ENCODE assay signal across 35 cellular contexts in genomic region chr21:23292292-23292691, GRCh38.
"Had no signal": no experiment of that assay in that cellular context is flagged by ENCODE, and none has a peak within 500 bp of the region (broad histone marks: within the 10 kb centered on the region; RNA-seq: fewer than 3 reads in every experiment).

No MANE protein-coding gene starts in this region.

- H3K36me3 ChIP-seq: MG63 had no signal

- H3K27me3 ChIP-seq: MG63 had no signal

- H3K9me3 ChIP-seq: MG63 had no signal

- H3K4me3 ChIP-seq: MG63 had no signal

- DNase-seq: Karpas-422, Kasumi-1, MG63, MM.1S, MV-4-11, NCI-H1048, NCI-H1092, NCI-H1092 treated with DMSO at 0.1 percent for 48 hours, NCI-H1105, NCI-H1105 treated with DMSO at 0.1 percent for 48 hours, NCI-H1417, NCI-H1417 treated with DMSO at 0.1 percent for 48 hours, NCI-H1436, NCI-H1436 treated with DMSO at 0.1 percent for 48 hours, NCI-H146, NCI-H1694, NCI-H1694 treated with DMSO at 0.1 percent for 48 hours, NCI-H187, NCI-H187 treated with DMSO at 0.1 percent for 48 hours, NCI-H1930, NCI-H2029, NCI-H2029 treated with DMSO at 0.1 percent for 48 hours, NCI-H2081, NCI-H2081 treated with DMSO at 0.1 percent for 48 hours, NCI-H2107, NCI-H2171, NCI-H2171 treated with DMSO at 0.1 percent for 48 hours, NCI-H2227 treated with DMSO at 0.1 percent for 48 hours, NCI-H226, NCI-H345, NCI-H446, NCI-H446 treated with DMSO at 0.1 percent for 48 hours, NCI-H510A, NCI-H510A treated with DMSO at 0.1 percent for 48 hours, NCI-H524 had no signal
